In genomic region chr12:24845615-24846014, GRCh38 we compare ENCODE assay signal across 18 cellular contexts.
A peak's percentile ranks its signal among the peaks of the same experiment; 100 is the strongest.
DNase-seq lines count a peak whose midpoint lies in the region; ATAC-seq and TF ChIP-seq lines count a peak whose summit lies in the region.
"Had no signal": no experiment of that assay in that cellular context is flagged by ENCODE, and none has a peak within 500 bp of the region (broad histone marks: within the 10 kb centered on the region; RNA-seq: fewer than 3 reads in every experiment).

No MANE protein-coding gene starts in this region.

- DNase-seq in Daoy (ENCODE audit: low read depth) (peak; percentile 24), HT1080 (ENCODE audit: low read depth) (peak; percentile 25), adipocyte (ENCODE audit: low read depth) (peak; percentile 34), foreskin keratinocyte (no peak), ovary (no peak)
- no peak for DNase-seq in activated CD8-positive, alpha-beta memory T cell treated with anti-CD3 and anti-CD28 coated beads, Interleukin-2, amount 50 U/mL, for 4 hours
- DNase-seq: Caco-2; CD4-positive, alpha-beta T cell; DMS153; MM.1S; NCI-H1092 treated with DMSO at 0.1 percent for 48 hours; NCI-H146; NCI-H2081; NCI-H2171 treated with DMSO at 0.1 percent for 48 hours; NCI-H446 treated with DMSO at 0.1 percent for 48 hours had no signal

- TF ChIP-seq POLR2A in ovary (IDR thresholded peaks at IDR 0.05), result no peak

- no peak overlapping the region for H3K4me3 ChIP-seq in adipocyte (ENCODE audit: low read length)
- H3K4me3 ChIP-seq in ovary, result no peak overlapping the region

- no peak overlapping the region for H3K9ac ChIP-seq in adipocyte (ENCODE audit: low read length)

- intact Hi-C loops in ovary (cut with DNase I), result no loop called here

- ATAC-seq in foreskin keratinocyte (peak; percentile 57), HG03025 (IDR thresholded peaks at IDR 0.05; ENCODE audit: low FRiP score, unreplicated experiment) (no peak)
- ATAC-seq: Panc1, Right ventricle myocardium inferior had no signal

- WGBS in ovary, 3 donors, result 81 to 87% (median 84%) methylated on average over 3 of the region's 3 CpGs

- H3K4me1 ChIP-seq in adipocyte (ENCODE audit: control insufficient read depth, insufficient read depth, low read length) (peaks cover 5% of the 10 kb centered on the region), foreskin keratinocyte (peaks cover 8% of the 10 kb centered on the region), ovary (ENCODE audit: insufficient read depth) (no peaks in the 10 kb centered on the region)
- H3K4me1 ChIP-seq: Caco-2 had no signal

- H3K36me3 ChIP-seq in adipocyte (ENCODE audit: control insufficient read depth, insufficient read depth, low read length, severe bottlenecking) (peaks cover 8% of the 10 kb centered on the region), ovary (no peaks in the 10 kb centered on the region)

- H3K27ac ChIP-seq in foreskin keratinocyte, result no peak overlapping the region
- H3K27ac ChIP-seq in ovary, result no peak overlapping the region

- no peak for TF ChIP-seq EP300 in ovary (IDR thresholded peaks at IDR 0.05)

- H3K27me3 ChIP-seq in adipocyte (replicated peaks; ENCODE audit: control insufficient read depth, insufficient read depth, low read length), result no peaks in the 10 kb centered on the region
- no peaks in the 10 kb centered on the region for H3K27me3 ChIP-seq in foreskin keratinocyte
- no peaks in the 10 kb centered on the region for H3K27me3 ChIP-seq in ovary

- TF ChIP-seq CTCF in foreskin keratinocyte (conservative IDR thresholded peaks at IDR 0.05), result no peak
- TF ChIP-seq CTCF in ovary (IDR thresholded peaks at IDR 0.05), result no peak

- H3K9me3 ChIP-seq in adipocyte (ENCODE audit: control insufficient read depth, low read length) (no peaks in the 10 kb centered on the region), ovary (no peaks in the 10 kb centered on the region)
- H3K9me3 ChIP-seq: Caco-2 had no signal

Comparison
In these comparisons a context has a peak if more than half of its experiments do, and no peak if none do; other contexts are left out.
1. DNase-seq: peak in Daoy (single experiment), HT1080 (single experiment) and adipocyte (single experiment); none in foreskin keratinocyte (0 of 2), activated CD8-positive, alpha-beta memory T cell treated with anti-CD3 and anti-CD28 coated beads, Interleukin-2, amount 50 U/mL, for 4 hours (single experiment) and ovary (0 of 5).